In the genomic region with DNA sequence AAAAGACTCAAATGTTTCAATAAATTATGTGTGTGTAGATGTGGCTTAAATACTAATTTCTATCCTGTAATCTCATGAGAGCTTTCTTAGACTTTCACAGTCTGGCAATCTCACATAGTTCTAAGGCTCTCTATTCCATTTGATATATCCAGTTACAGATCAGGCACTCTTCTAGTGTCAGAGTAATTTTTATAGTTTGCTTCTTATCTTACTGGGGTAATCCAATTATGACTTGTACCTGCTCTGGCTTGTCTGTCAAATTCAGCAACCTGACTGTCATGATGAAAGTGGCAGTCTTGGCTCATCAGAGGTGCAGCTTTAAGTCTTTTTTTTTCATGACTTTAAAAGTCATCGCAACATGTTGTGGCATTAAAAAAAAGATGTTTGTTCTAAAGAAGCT, we compare ENCODE assay signal across 32 cellular contexts.
"Had no signal": no experiment of that assay in that cellular context is flagged by ENCODE, and none has a peak within 500 bp of the region (broad histone marks: within the 10 kb centered on the region; RNA-seq: fewer than 3 reads in every experiment).

No MANE protein-coding gene starts in this region.

- H3K4me3 Mint-ChIP-seq: activated CD4-positive, alpha-beta memory T cell treated with anti-CD3 and anti-CD28 coated beads for 36 hours; activated CD4-positive, alpha-beta T cell treated with anti-CD3 and anti-CD28 coated beads for 36 hours; activated CD4-positive, alpha-beta T cell treated with anti-CD3 and anti-CD28 coated beads, Interleukin-2, amount 10 ng/mL, durations not matched to agents 24 days and 14 days; activated CD8-positive, alpha-beta memory T cell treated with anti-CD3 and anti-CD28 coated beads, Interleukin-2, amount 10 ng/mL, durations not matched to agents 7 days and 5 days; activated CD8-positive, alpha-beta T cell treated with anti-CD3 and anti-CD28 coated beads, Interleukin-2, amount 10 ng/mL, durations not matched to agents 7 days and 5 days; activated naive CD4-positive, alpha-beta T cell treated with anti-CD3 and anti-CD28 coated beads for 36 hours; activated naive CD4-positive, alpha-beta T cell treated with anti-CD3 and anti-CD28 coated beads, Interleukin-2, amount 50 U/mL, for 24 hours; activated naive CD8-positive, alpha-beta T cell treated with anti-CD3 and anti-CD28 coated beads for 36 hours; activated naive CD8-positive, alpha-beta T cell treated with anti-CD3 and anti-CD28 coated beads, Interleukin-2, amount 50 U/mL, for 24 hours; activated T-helper 1 cell treated with anti-CD3 and anti-CD28 coated beads, Interleukin-12 subunit alpha, Interleukin-12 subunit beta, Interleukin-2, Interleukin-4 antibody, amounts not matched to agents 30 ng/mL and 10 ng/mL and 1 ng/mL, durations not matched to agents 14 hours and 24 hours and 36 hours; central memory CD8-positive, alpha-beta T cell; dendritic cell treated with granulocyte-macrophage colony-stimulating factor and Interleukin-4, amounts not matched to agents 40 ng/mL and 50 ng/mL, for 4 days; endodermal cell had no signal

- H3K9me3 ChIP-seq: adrenal gland, body of pancreas had no signal

- H3K27ac ChIP-seq: adrenal gland, body of pancreas, coronary artery, dorsolateral prefrontal cortex, epithelial cell of prostate, esophagus squamous epithelium, gastroesophageal sphincter had no signal

- H3K36me3 Mint-ChIP-seq: activated CD8-positive, alpha-beta memory T cell treated with anti-CD3 and anti-CD28 coated beads, Interleukin-2, amount 10 ng/mL, durations not matched to agents 7 days and 5 days; activated naive CD4-positive, alpha-beta T cell treated with anti-CD3 and anti-CD28 coated beads, Interleukin-2, amount 50 U/mL, for 24 hours; activated naive CD8-positive, alpha-beta T cell treated with anti-CD3 and anti-CD28 coated beads for 36 hours had no signal

- H3K4me3 ChIP-seq: adrenal gland, body of pancreas, coronary artery, dorsolateral prefrontal cortex, esophagus squamous epithelium, gastroesophageal sphincter had no signal

- H3K27me3 Mint-ChIP-seq: dendritic cell treated with granulocyte-macrophage colony-stimulating factor and Interleukin-4, amounts not matched to agents 40 ng/mL and 50 ng/mL, for 4 days had no signal

- H3K36me3 ChIP-seq: adrenal gland, esophagus squamous epithelium, gastroesophageal sphincter had no signal

- H3K9me3 Mint-ChIP-seq: activated CD4-positive, alpha-beta T cell treated with anti-CD3 and anti-CD28 coated beads, Interleukin-2, amount 10 ng/mL, durations not matched to agents 24 days and 14 days; activated T-helper 1 cell treated with anti-CD3 and anti-CD28 coated beads, Interleukin-12 subunit alpha, Interleukin-12 subunit beta, Interleukin-2, Interleukin-4 antibody, amounts not matched to agents 30 ng/mL and 10 ng/mL and 1 ng/mL, durations not matched to agents 14 hours and 24 hours and 36 hours; activated T-helper 2 cell treated with anti-CD3 and anti-CD28 coated beads, Interferon-gamma antibody, Interleukin-2, Interleukin-4, amounts not matched to agents 10 μg/mL and 5 μg/mL and 100 μg/mL, durations not matched to agents 14 hours and 24 hours and 36 hours; central memory CD8-positive, alpha-beta T cell had no signal

- H3K27me3 ChIP-seq: adrenal gland, body of pancreas, dorsolateral prefrontal cortex, esophagus squamous epithelium, gastroesophageal sphincter had no signal

- H3K4me1 Mint-ChIP-seq: activated CD4-positive, alpha-beta T cell treated with anti-CD3 and anti-CD28 coated beads for 36 hours; activated CD4-positive, alpha-beta T cell treated with anti-CD3 and anti-CD28 coated beads, Interleukin-2, amount 10 ng/mL, durations not matched to agents 24 days and 14 days; activated CD8-positive, alpha-beta memory T cell treated with anti-CD3 and anti-CD28 coated beads, Interleukin-2, amount 10 ng/mL, durations not matched to agents 7 days and 5 days; activated naive CD4-positive, alpha-beta T cell treated with anti-CD3 and anti-CD28 coated beads, Interleukin-2, amount 50 U/mL, for 24 hours; activated naive CD8-positive, alpha-beta T cell treated with anti-CD3 and anti-CD28 coated beads for 36 hours; activated naive CD8-positive, alpha-beta T cell treated with anti-CD3 and anti-CD28 coated beads, Interleukin-2, amount 50 U/mL, for 24 hours; central memory CD8-positive, alpha-beta T cell had no signal

- DNase-seq: activated CD4-positive, alpha-beta memory T cell treated with anti-CD3 and anti-CD28 coated beads for 36 hours; activated CD4-positive, alpha-beta T cell treated with anti-CD3 and anti-CD28 coated beads for 36 hours; activated CD4-positive, alpha-beta T cell treated with anti-CD3 and anti-CD28 coated beads, Interleukin-2, amount 10 ng/mL, durations not matched to agents 24 days and 14 days; activated CD4-positive, CD25-positive, alpha-beta regulatory T cell; activated CD4-positive, CD25-positive, alpha-beta regulatory T cell treated with anti-CD3 and anti-CD28 coated beads, Interleukin-2, amount 50 U/mL, for 72 hours; activated CD8-positive, alpha-beta memory T cell treated with anti-CD3 and anti-CD28 coated beads, Interleukin-2, amount 10 ng/mL, durations not matched to agents 7 days and 5 days; activated CD8-positive, alpha-beta memory T cell treated with anti-CD3 and anti-CD28 coated beads, Interleukin-2, amount 50 U/mL, for 4 hours; activated CD8-positive, alpha-beta T cell treated with anti-CD3 and anti-CD28 coated beads, Interleukin-2, amount 10 ng/mL, durations not matched to agents 7 days and 5 days; activated effector memory CD4-positive, alpha-beta T cell treated with anti-CD3 and anti-CD28 coated beads, Interleukin-2, amount 50 U/mL, for 16 hours; activated naive CD4-positive, alpha-beta T cell treated with anti-CD3 and anti-CD28 coated beads for 36 hours; activated naive CD8-positive, alpha-beta T cell treated with anti-CD3 and anti-CD28 coated beads for 36 hours; activated naive CD8-positive, alpha-beta T cell treated with anti-CD3 and anti-CD28 coated beads, Interleukin-2, amount 50 U/mL, for 24 hours; activated T-cell treated with anti-CD3 and anti-CD28 coated beads, Interleukin-2, amount 50 U/mL, for 1 hour; activated T-cell treated with anti-CD3 and anti-CD28 coated beads, Interleukin-2, amount 50 U/mL, for 48 hours; adrenal gland; amygdala; aorta; body of pancreas; dorsolateral prefrontal cortex; effector memory CD4-positive, alpha-beta T cell; endodermal cell; esophagus squamous epithelium; foreskin melanocyte; hippocampal formation had no signal

- H3K4me1 ChIP-seq: adrenal gland, body of pancreas, gastroesophageal sphincter had no signal

- H3K27ac Mint-ChIP-seq: activated CD4-positive, alpha-beta memory T cell treated with anti-CD3 and anti-CD28 coated beads for 36 hours; activated CD4-positive, alpha-beta T cell treated with anti-CD3 and anti-CD28 coated beads for 36 hours; activated CD4-positive, alpha-beta T cell treated with anti-CD3 and anti-CD28 coated beads, Interleukin-2, amount 10 ng/mL, durations not matched to agents 24 days and 14 days; activated CD8-positive, alpha-beta memory T cell treated with anti-CD3 and anti-CD28 coated beads, Interleukin-2, amount 10 ng/mL, durations not matched to agents 7 days and 5 days; activated CD8-positive, alpha-beta T cell treated with anti-CD3 and anti-CD28 coated beads, Interleukin-2, amount 10 ng/mL, durations not matched to agents 7 days and 5 days; activated naive CD4-positive, alpha-beta T cell treated with anti-CD3 and anti-CD28 coated beads for 36 hours; activated naive CD4-positive, alpha-beta T cell treated with anti-CD3 and anti-CD28 coated beads, Interleukin-2, amount 50 U/mL, for 24 hours; activated naive CD8-positive, alpha-beta T cell treated with anti-CD3 and anti-CD28 coated beads for 36 hours; activated naive CD8-positive, alpha-beta T cell treated with anti-CD3 and anti-CD28 coated beads, Interleukin-2, amount 50 U/mL, for 24 hours; activated T-helper 1 cell treated with anti-CD3 and anti-CD28 coated beads, Interleukin-12 subunit alpha, Interleukin-12 subunit beta, Interleukin-2, Interleukin-4 antibody, amounts not matched to agents 30 ng/mL and 10 ng/mL and 1 ng/mL, durations not matched to agents 14 hours and 24 hours and 36 hours; activated T-helper 2 cell treated with anti-CD3 and anti-CD28 coated beads, Interferon-gamma antibody, Interleukin-2, Interleukin-4, amounts not matched to agents 10 μg/mL and 5 μg/mL and 100 μg/mL, durations not matched to agents 14 hours and 24 hours and 36 hours; dendritic cell treated with granulocyte-macrophage colony-stimulating factor and Interleukin-4, amounts not matched to agents 40 ng/mL and 50 ng/mL, for 4 days; endodermal cell had no signal
